In the genomic region with DNA sequence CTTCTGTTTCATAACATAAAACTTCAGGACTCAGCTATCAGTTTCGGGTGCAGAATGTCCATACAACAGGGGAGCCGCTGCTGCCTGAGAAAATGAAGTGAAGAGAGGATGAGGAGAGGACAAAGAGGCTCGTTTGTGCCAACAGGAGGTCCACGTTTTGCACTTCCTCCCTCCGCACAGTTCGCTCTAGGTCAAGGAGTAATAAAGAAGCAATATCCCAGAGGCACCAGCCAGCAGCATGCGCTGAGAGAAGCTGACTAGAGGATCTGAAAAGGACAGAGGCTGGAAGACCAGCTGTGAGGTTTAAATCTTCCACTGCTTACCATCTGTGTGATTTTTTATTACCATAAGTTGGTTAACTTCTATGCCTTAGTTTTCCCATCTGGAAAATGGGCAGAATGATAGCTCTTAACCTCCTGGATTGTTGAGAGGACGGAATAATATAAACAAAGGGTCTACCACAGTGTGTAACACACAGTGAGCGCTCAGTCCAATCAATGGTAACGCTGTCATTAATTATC, we compare ENCODE assay signal across 8 cellular contexts. TPM values are rescaled to one million over a fixed set of nuclear protein-coding genes. Genes with fewer than 3 reads are reported as not detected.
DNase-seq lines count a peak whose midpoint lies in the region; ATAC-seq and TF ChIP-seq lines count a peak whose summit lies in the region.

No MANE protein-coding gene starts in this region.

- H3K27me3 Mint-ChIP-seq in CD8-positive, alpha-beta T cell (ENCODE audit: low read depth) = no peaks in the 10 kb centered on the region
- H3K27me3 Mint-ChIP-seq in dendritic cell treated with granulocyte-macrophage colony-stimulating factor and Interleukin-4, amounts not matched to agents 40 ng/mL and 50 ng/mL, for 4 days = peaks cover 17% of the 10 kb centered on the region

- H3K4me2 ChIP-seq in Karpas-422 (ENCODE audit: low read depth, low read length, poor library complexity, severe bottlenecking) (peak overlapping the region; percentile 88), neural cell (ENCODE audit: low read length) (peak overlapping the region; percentile 53)

- peak overlapping the region; percentile 78 for H3K27ac ChIP-seq in CD8-positive, alpha-beta T cell (ENCODE audit: low read depth, low read length)
- H3K27ac ChIP-seq in Karpas-422 (ENCODE audit: low read length) (0 out of 2 replicates have a peak overlapping the region, but pooled peaks have one; percentile 77), neural cell (ENCODE audit: low read length) (peak overlapping the region; percentile 85)

- H3K4me1 Mint-ChIP-seq in CD8-positive, alpha-beta T cell (ENCODE audit: low read depth) = peaks cover 28% of the 10 kb centered on the region
- peaks cover 21% of the 10 kb centered on the region for H3K4me1 Mint-ChIP-seq in dendritic cell treated with granulocyte-macrophage colony-stimulating factor and Interleukin-4, amounts not matched to agents 40 ng/mL and 50 ng/mL, for 4 days (ENCODE audit: low read depth)

- peaks cover 6% of the 10 kb centered on the region; the same call in 1 of the 2 replicates for H4K20me1 ChIP-seq in Karpas-422 (ENCODE audit: insufficient read depth, low read depth, low read length)
- no peaks in the 10 kb centered on the region for H4K20me1 ChIP-seq in neural cell (ENCODE audit: insufficient read depth)

- H3K4me3 Mint-ChIP-seq in CD8-positive, alpha-beta T cell = peak overlapping the region; percentile 87
- peak overlapping the region; percentile 94 for H3K4me3 Mint-ChIP-seq in dendritic cell treated with granulocyte-macrophage colony-stimulating factor and Interleukin-4, amounts not matched to agents 40 ng/mL and 50 ng/mL, for 4 days

- H3K9me2 ChIP-seq in Karpas-422 (replicated peaks; ENCODE audit: insufficient read depth, low read length) = no peaks in the 10 kb centered on the region
- no peaks in the 10 kb centered on the region for H3K9me2 ChIP-seq in neural cell (ENCODE audit: insufficient read depth, low read length)

- POLR2A ChIA-PET in CD8-positive, alpha-beta T cell (lab: Charles Lee) = interaction anchor here (1.2 to 2.4 kb wide), 4 partner anchors 14 to 264 kb away, joined by 3 to 9 read pairs (median 6); a partner anchor contains a TSS

- H3K4me3 ChIP-seq in CD8-positive, alpha-beta T cell (ENCODE audit: low read depth, low read length) = peak overlapping the region; percentile 65
- peak overlapping the region; percentile 74 for H3K4me3 ChIP-seq in Karpas-422 (ENCODE audit: low read length)
- H3K4me3 ChIP-seq in neural cell (ENCODE audit: low read length) = peak overlapping the region; percentile 84

- H3K36me3 Mint-ChIP-seq in CD8-positive, alpha-beta T cell = peaks cover 35% of the 10 kb centered on the region
- H3K36me3 Mint-ChIP-seq in dendritic cell treated with granulocyte-macrophage colony-stimulating factor and Interleukin-4, amounts not matched to agents 40 ng/mL and 50 ng/mL, for 4 days (ENCODE audit: low read depth) = peaks cover 29% of the 10 kb centered on the region

- peak overlapping the region; percentile 93 for H3K27ac Mint-ChIP-seq in CD8-positive, alpha-beta T cell
- H3K27ac Mint-ChIP-seq in dendritic cell treated with granulocyte-macrophage colony-stimulating factor and Interleukin-4, amounts not matched to agents 40 ng/mL and 50 ng/mL, for 4 days = peak overlapping the region; percentile 91

- ATAC-seq in CD8-positive, alpha-beta T cell = no peak
- ATAC-seq in GM21423 (IDR thresholded peaks at IDR 0.05; ENCODE audit: unreplicated experiment) = no peak

- H3K9me3 ChIP-seq in CD8-positive, alpha-beta T cell (ENCODE audit: low read length) = no peaks in the 10 kb centered on the region
- peaks cover 8% of the 10 kb centered on the region for H3K9me3 ChIP-seq in Karpas-422 (ENCODE audit: low read length)
- no peaks in the 10 kb centered on the region for H3K9me3 ChIP-seq in neural cell (ENCODE audit: low read length)

- no peak for TF ChIP-seq RAD21 in neural cell (conservative IDR thresholded peaks at IDR 0.05)

- peaks cover 4% of the 10 kb centered on the region for H3K36me3 ChIP-seq in CD8-positive, alpha-beta T cell (ENCODE audit: insufficient read depth, low read length)
- H3K36me3 ChIP-seq in Karpas-422 (ENCODE audit: insufficient read depth, low read length) = peaks cover 72% of the 10 kb centered on the region
- no peaks in the 10 kb centered on the region for H3K36me3 ChIP-seq in neural cell (ENCODE audit: insufficient read depth, low read length)

- no peak for DNase-seq in CD8-positive, alpha-beta T cell
- DNase-seq in Karpas-422 (no peak), MV-4-11 (lab: John Stamatoyannopoulos, UW) (no peak), NCI-H1417 (lab: John Stamatoyannopoulos, UW) (no peak)
- no peak for DNase-seq in activated CD4-positive, alpha-beta T cell treated with anti-CD3 and anti-CD28 coated beads, Interleukin-2, amount 50 U/mL, for 4 hours

- no peaks in the 10 kb centered on the region for H3F3A ChIP-seq in neural cell (ENCODE audit: insufficient read depth, low read length, poor library complexity, severe bottlenecking)

- H2AFZ ChIP-seq in Karpas-422 (ENCODE audit: low read length) = no peak overlapping the region
- peak overlapping the region; percentile 93 for H2AFZ ChIP-seq in neural cell (ENCODE audit: low read depth, low read length)

- H3K9me3 Mint-ChIP-seq in CD8-positive, alpha-beta T cell = peaks cover 2% of the 10 kb centered on the region
- H3K9me3 Mint-ChIP-seq in dendritic cell treated with granulocyte-macrophage colony-stimulating factor and Interleukin-4, amounts not matched to agents 40 ng/mL and 50 ng/mL, for 4 days = peaks cover 11% of the 10 kb centered on the region

- no peak for TF ChIP-seq CTCF in CD8-positive, alpha-beta T cell (IDR thresholded peaks at IDR 0.05)
- no peak for TF ChIP-seq CTCF in neural cell (IDR thresholded peaks at IDR 0.05; ENCODE audit: poor library complexity, severe bottlenecking)

- H3K9ac ChIP-seq in Karpas-422 (ENCODE audit: low read length) (no peak overlapping the region; the same call in 1 of the 2 replicates), neural cell (ENCODE audit: low read length) (peak overlapping the region; percentile 84)

- CTCF ChIA-PET in CD8-positive, alpha-beta T cell (lab: Charles Lee) = no interaction called here

- H3K27me3 ChIP-seq in CD8-positive, alpha-beta T cell (ENCODE audit: insufficient read depth, low read length) = no peaks in the 10 kb centered on the region
- H3K27me3 ChIP-seq in Karpas-422 (ENCODE audit: low read length) (no peaks in the 10 kb centered on the region), neural cell (ENCODE audit: insufficient read depth, low read depth, low read length) (no peaks in the 10 kb centered on the region)

- H3K79me2 ChIP-seq in Karpas-422 (ENCODE audit: low read length) (peaks cover 95% of the 10 kb centered on the region), neural cell (replicated peaks; ENCODE audit: insufficient read depth, low read length) (no peaks in the 10 kb centered on the region)

- no peak for TF ChIP-seq EP300 in neural cell (conservative IDR thresholded peaks at IDR 0.05; ENCODE audit: poor library complexity, severe bottlenecking)

- peaks cover 17% of the 10 kb centered on the region for H3K4me1 ChIP-seq in CD8-positive, alpha-beta T cell (ENCODE audit: insufficient read depth, low read length)
- H3K4me1 ChIP-seq in Karpas-422 (ENCODE audit: low read length) = peaks cover 37% of the 10 kb centered on the region

- intact Hi-C loops in CD8-positive, alpha-beta T cell (cut with DNase I, micrococcal nuclease) = loop anchor here (1.0 to 10.0 kb wide), 9 partner anchors 194 to 1989 kb away; a partner anchor contains a TSS
- intact Hi-C loops in dendritic cell treated with granulocyte-macrophage colony-stimulating factor and Interleukin-4, amounts not matched to agents 40 ng/mL and 50 ng/mL, for 4 days (cut with micrococcal nuclease) = loop anchor here (5.0 to 10.0 kb wide), 2 partner anchors 264 to 1992 kb away; a partner anchor contains a TSS

TF ChIP-seq in neural cell, 6 proteins besides CTCF, POLR2A, EP300 and RAD21:
- TF ChIP-seq TAF1 (IDR thresholded peaks at IDR 0.05; ENCODE audit: low read depth) (no peak), SMC3 (conservative IDR thresholded peaks at IDR 0.05; ENCODE audit: poor library complexity) (no peak), POLR2AphosphoS5 (IDR thresholded peaks at IDR 0.05) (no peak), MXI1 (conservative IDR thresholded peaks at IDR 0.05; ENCODE audit: poor library complexity, severe bottlenecking) (no peak), EZH2 (IDR thresholded peaks at IDR 0.05; ENCODE audit: borderline replicate concordance, insufficient read depth, low read length, poor library complexity, severe bottlenecking) (no peak)
- TF ChIP-seq, protein P1, sequence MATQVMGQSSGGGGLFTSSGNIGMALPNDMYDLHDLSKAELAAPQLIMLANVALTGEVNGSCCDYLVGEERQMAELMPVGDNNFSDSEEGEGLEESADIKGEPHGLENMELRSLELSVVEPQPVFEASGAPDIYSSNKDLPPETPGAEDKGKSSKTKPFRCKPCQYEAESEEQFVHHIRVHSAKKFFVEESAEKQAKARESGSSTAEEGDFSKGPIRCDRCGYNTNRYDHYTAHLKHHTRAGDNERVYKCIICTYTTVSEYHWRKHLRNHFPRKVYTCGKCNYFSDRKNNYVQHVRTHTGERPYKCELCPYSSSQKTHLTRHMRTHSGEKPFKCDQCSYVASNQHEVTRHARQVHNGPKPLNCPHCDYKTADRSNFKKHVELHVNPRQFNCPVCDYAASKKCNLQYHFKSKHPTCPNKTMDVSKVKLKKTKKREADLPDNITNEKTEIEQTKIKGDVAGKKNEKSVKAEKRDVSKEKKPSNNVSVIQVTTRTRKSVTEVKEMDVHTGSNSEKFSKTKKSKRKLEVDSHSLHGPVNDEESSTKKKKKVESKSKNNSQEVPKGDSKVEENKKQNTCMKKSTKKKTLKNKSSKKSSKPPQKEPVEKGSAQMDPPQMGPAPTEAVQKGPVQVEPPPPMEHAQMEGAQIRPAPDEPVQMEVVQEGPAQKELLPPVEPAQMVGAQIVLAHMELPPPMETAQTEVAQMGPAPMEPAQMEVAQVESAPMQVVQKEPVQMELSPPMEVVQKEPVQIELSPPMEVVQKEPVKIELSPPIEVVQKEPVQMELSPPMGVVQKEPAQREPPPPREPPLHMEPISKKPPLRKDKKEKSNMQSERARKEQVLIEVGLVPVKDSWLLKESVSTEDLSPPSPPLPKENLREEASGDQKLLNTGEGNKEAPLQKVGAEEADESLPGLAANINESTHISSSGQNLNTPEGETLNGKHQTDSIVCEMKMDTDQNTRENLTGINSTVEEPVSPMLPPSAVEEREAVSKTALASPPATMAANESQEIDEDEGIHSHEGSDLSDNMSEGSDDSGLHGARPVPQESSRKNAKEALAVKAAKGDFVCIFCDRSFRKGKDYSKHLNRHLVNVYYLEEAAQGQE (IDR thresholded peaks at IDR 0.05; ENCODE audit: borderline replicate concordance) = no peak

RNA-seq across cellular contexts. Expression of a gene that starts 0.7 kb away (rescaled TPM):
- total RNA-seq in CD8-positive, alpha-beta T cell = 1 to 10 TPM; 3.2 to 4.2 TPM
- total RNA-seq in Karpas-422 (2014; rRNA removed; shearing (Covaris generic); ENCODE audit: low replicate concordance) = 164 and 481 TPM in 2 replicates
- polyA plus RNA-seq in neural cell = 16.8 and 17.3 TPM in 2 replicates
- 31.9 and 35.9 TPM in 2 replicates for polyA minus RNA-seq in neural cell

Comparison
In these comparisons a context has a peak if more than half of its experiments do, and no peak if none do; other contexts are left out.
1. RNA of a gene that starts 0.7 kb away (total RNA-seq): 164 to 481 TPM in Karpas-422; 3.2 to 4.2 TPM in CD8-positive, alpha-beta T cell; every median in the first group is over 10 times any median in the second.
2. Peak in every context shown above with its lines, with median percentiles within 50 percentile points of each other: H3K27ac ChIP-seq and H3K4me3 ChIP-seq.